Comparison of ENCODE assay signal across 21 cellular contexts in the genomic region with DNA sequence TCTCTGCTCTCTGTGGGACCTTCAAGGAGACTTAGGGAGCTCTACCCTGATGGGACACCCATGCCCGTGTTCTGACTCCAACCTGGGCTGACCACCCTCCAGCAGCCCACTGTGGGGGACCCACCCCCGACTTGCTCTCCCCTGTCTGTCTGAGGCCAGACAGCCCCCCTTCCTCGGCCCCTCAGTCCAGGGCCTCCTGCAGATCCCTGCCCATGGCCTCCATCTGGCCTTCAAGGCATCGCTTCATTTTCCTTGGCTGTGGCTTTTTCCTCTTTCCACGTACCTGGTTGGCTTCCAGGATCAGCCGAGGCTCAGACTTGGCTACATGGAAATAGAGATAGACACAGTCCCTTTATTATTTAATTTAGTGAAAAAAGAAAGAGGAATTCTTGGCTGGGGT.
"Had no signal": no experiment of that assay in that cellular context is flagged by ENCODE, and none has a peak within 500 bp of the region (broad histone marks: within the 10 kb centered on the region; RNA-seq: fewer than 3 reads in every experiment).

No MANE protein-coding gene starts in this region.

- DNase-seq: Kasumi-1, MM.1S, NCI-H1092 treated with DMSO at 0.1 percent for 48 hours, NCI-H1436, NCI-H187, NCI-H2029, NCI-H2081 treated with DMSO at 0.1 percent for 48 hours, NCI-H2171, NCI-H226, NCI-H446, NCI-H510A, NCI-H524 treated with DMSO at 0.1 percent for 48 hours, NCI-H69, NCI-H774, RPMI8226, SHP77 treated with DMSO at 0.1 percent for 48 hours, SJCRH30 had no signal

- ATAC-seq: K562, SK-N-SH treated with all-trans-retinoic acid at 6 μM for 48 hours had no signal

- H3K27ac ChIP-seq: HL-60, KMS-11, SJCRH30 had no signal

- H3K4me3 ChIP-seq: K562, SJCRH30 had no signal

- H3K36me3 ChIP-seq: SJCRH30 had no signal
